ENCODE assay signal across 8 cellular contexts in genomic region chr7:7257899-7258692, GRCh38.
DNase-seq lines count a peak whose midpoint lies in the region; ATAC-seq and TF ChIP-seq lines count a peak whose summit lies in the region.

No MANE protein-coding gene starts in this region.

- H3K9me3 ChIP-seq in Caco-2 (peaks cover 14% of the 10 kb centered on the region; the same call in 1 of the 2 replicates), gastroesophageal sphincter (peaks cover 0 to 11% (median 0%) of the 10 kb centered on the region in 3 donors)

- H3K27me3 ChIP-seq in HL-60 (ENCODE audit: insufficient read depth, poor library complexity, severe bottlenecking) = no peaks in the 10 kb centered on the region
- H3K27me3 ChIP-seq in Caco-2 (replicated peaks; ENCODE audit: control insufficient read depth, insufficient read depth, low read length) = no peaks in the 10 kb centered on the region
- H3K27me3 ChIP-seq in gastroesophageal sphincter = no peaks in the 10 kb centered on the region

- CTCF ChIA-PET in Caco-2 (lab: Charles Lee) = no interaction called here

- no peak overlapping the region for H3K27ac Mint-ChIP-seq in Caco-2 (ENCODE audit: unreplicated experiment)

- in situ Hi-C loops in GM13976 (cut with MboI; ENCODE audit: low sequenced_read_pairs, unreplicated experiment) = no loop called here

- H3K4me1 ChIP-seq in Caco-2 (peaks cover 17% of the 10 kb centered on the region), gastroesophageal sphincter (peaks cover 0 to 6% (median 0%) of the 10 kb centered on the region in 3 donors)

- H3K9me3 Mint-ChIP-seq in Caco-2 (ENCODE audit: unreplicated experiment) = no peaks in the 10 kb centered on the region

- H3K4me1 Mint-ChIP-seq in Caco-2 (ENCODE audit: low read depth, unreplicated experiment) = peaks cover 24% of the 10 kb centered on the region

- H3K27ac ChIP-seq in HL-60 (replicated peaks) = peak overlapping the region; percentile 77
- no peak overlapping the region for H3K27ac ChIP-seq in gastroesophageal sphincter

- DNase-seq in GM13976 (ENCODE audit: low spot score) (peak; percentile 67), HL-60 (ENCODE audit: low read depth in 1 of 2, low spot score in 1 of 2) (peak; percentile 36 to 59), epithelial cell of proximal tubule (ENCODE audit: low read depth) (peak; percentile 75), NCI-H1694 (lab: John Stamatoyannopoulos, UW) (no peak), Caco-2 (no peak)
- no peak for DNase-seq in stimulated activated CD8-positive, alpha-beta memory T cell treated with anti-CD3 and anti-CD28 coated beads, Interleukin-4, amount 100 ng/mL, for 48 hours

- WGBS in gastroesophageal sphincter (ENCODE audit: low coverage in 1 of 2), 2 donors = 75 to 88% methylated on average over 7 of the region's 7 CpGs

- no peak overlapping the region for H3K4me3 Mint-ChIP-seq in Caco-2 (ENCODE audit: unreplicated experiment)

- no peak overlapping the region for H3K4me3 ChIP-seq in HL-60 (replicated peaks; ENCODE audit: insufficient read depth, low read length)
- H3K4me3 ChIP-seq in epithelial cell of proximal tubule (ENCODE audit: low read depth, low read length) = peak overlapping the region; percentile 45
- no peak overlapping the region for H3K4me3 ChIP-seq in Caco-2 (ENCODE audit: low read depth, low read length)
- H3K4me3 ChIP-seq in gastroesophageal sphincter = no peak overlapping the region

- no peak for TF ChIP-seq CTCF in GM13976 (IDR thresholded peaks at IDR 0.05; ENCODE audit: borderline replicate concordance, control extremely low read depth, extremely low read depth, insufficient read depth, missing control alignments)
- TF ChIP-seq CTCF in HL-60 (IDR thresholded peaks at IDR 0.05; ENCODE audit: insufficient read depth, low read length) = no peak
- TF ChIP-seq CTCF in epithelial cell of proximal tubule (conservative IDR thresholded peaks at IDR 0.05; ENCODE audit: low read depth, low read length) = no peak
- no peak for TF ChIP-seq CTCF in Caco-2 (IDR thresholded peaks at IDR 0.05; ENCODE audit: insufficient read depth in 1 of 2, low read depth in 1 of 2, low read length in 1 of 2, severe bottlenecking in 1 of 2, unreplicated experiment in 1 of 2)
- no peak for TF ChIP-seq CTCF in gastroesophageal sphincter (IDR thresholded peaks at IDR 0.05)

- no peak for TF ChIP-seq POLR2A in gastroesophageal sphincter (IDR thresholded peaks at IDR 0.05)

- POLR2A ChIA-PET in Caco-2 (lab: Charles Lee) = no interaction called here

- no peak for TF ChIP-seq EP300 in gastroesophageal sphincter (IDR thresholded peaks at IDR 0.05)

- no peaks in the 10 kb centered on the region; the same call in 1 of the 2 replicates for H3K36me3 ChIP-seq in Caco-2 (ENCODE audit: control insufficient read depth, insufficient read depth, low read length)
- no peaks in the 10 kb centered on the region for H3K36me3 ChIP-seq in gastroesophageal sphincter

- BruUV-seq in Caco-2 (replicated peaks; lab: Mats Ljungman, UMichigan) = no TSS peak

- no peaks in the 10 kb centered on the region for H3K27me3 Mint-ChIP-seq in Caco-2 (ENCODE audit: insufficient read depth, unreplicated experiment)

- ATAC-seq in GM21447 (IDR thresholded peaks at IDR 0.05; ENCODE audit: unreplicated experiment) (peak; percentile 88), gastroesophageal sphincter (no peak)

- H3K36me3 Mint-ChIP-seq in Caco-2 (ENCODE audit: insufficient read depth, unreplicated experiment) = peaks cover 26% of the 10 kb centered on the region

- intact Hi-C loops in Caco-2 (cut with micrococcal nuclease; ENCODE audit: unreplicated experiment) = no loop called here

Comparison
In these comparisons a context has a peak if more than half of its experiments do, and no peak if none do; other contexts are left out.
1. DNase-seq: peak in GM13976 (single experiment), HL-60 (2 of 2) and epithelial cell of proximal tubule (single experiment); none in stimulated activated CD8-positive, alpha-beta memory T cell treated with anti-CD3 and anti-CD28 coated beads, Interleukin-4, amount 100 ng/mL, for 48 hours (single experiment), NCI-H1694 (single experiment) and Caco-2 (0 of 2).